1 cellular context compared by ENCODE assay signal in genomic region chr7:104979167-104979841, GRCh38.
TF ChIP-seq lines count a peak whose summit lies in the region.

No MANE protein-coding gene starts in this region.

TF ChIP-seq in HEK293, 187 proteins besides CTCF, POLR2A, EP300 and RAD21 (continued from another document and continues in another):
- TF ChIP-seq ZSCAN18 (tag by site-specific recombination; IDR thresholded peaks at IDR 0.05) (no peak), ZNF248 (tag by site-specific recombination; IDR thresholded peaks at IDR 0.05) (no peak), ZNF830 (tag by site-specific recombination; IDR thresholded peaks at IDR 0.05; ENCODE audit: low read depth) (no peak), ZNF654 (tag by site-specific recombination; IDR thresholded peaks at IDR 0.05; ENCODE audit: low read depth) (no peak), ZNF658 (tag by site-specific recombination; IDR thresholded peaks at IDR 0.05) (no peak), ZNF670 (tag by site-specific recombination; IDR thresholded peaks at IDR 0.05; ENCODE audit: low read depth) (no peak), REST (tag by site-specific recombination; IDR thresholded peaks at IDR 0.05) (no peak), ZEB2 (tag by site-specific recombination; IDR thresholded peaks at IDR 0.05) (no peak), ZBTB1 (tag by site-specific recombination; IDR thresholded peaks at IDR 0.05) (no peak), SCRT1 (tag by site-specific recombination; IDR thresholded peaks at IDR 0.05; ENCODE audit: borderline replicate concordance) (no peak), ZNF660 (tag by site-specific recombination; IDR thresholded peaks at IDR 0.05) (no peak), ZNF629 (tag by site-specific recombination; IDR thresholded peaks at IDR 0.05) (no peak; the same call in 1 of the 2 replicates), HOXA7 (CRISPR knock-in tag; IDR thresholded peaks at IDR 0.05; ENCODE audit: borderline replicate concordance) (no peak), ZNF214 (tag by site-specific recombination; IDR thresholded peaks at IDR 0.05; ENCODE audit: borderline replicate concordance) (no peak), ZNF2 (tag by site-specific recombination; IDR thresholded peaks at IDR 0.05) (0 out of 2 replicates have a peak, but pooled peaks have one; percentile 36), YY1 (tag by site-specific recombination; IDR thresholded peaks at IDR 0.05) (no peak), ZNF571 (tag by site-specific recombination; IDR thresholded peaks at IDR 0.05) (no peak), ZNF18 (tag by site-specific recombination; IDR thresholded peaks at IDR 0.05) (no peak), ZNF473 (tag by site-specific recombination; IDR thresholded peaks at IDR 0.05) (no peak), ZNF391 (tag by site-specific recombination; IDR thresholded peaks at IDR 0.05; ENCODE audit: borderline replicate concordance, low read depth) (no peak), ZNF175 (tag by site-specific recombination; IDR thresholded peaks at IDR 0.05) (no peak), ZNF354C (tag by site-specific recombination; IDR thresholded peaks at IDR 0.05; ENCODE audit: borderline replicate concordance, low read depth) (no peak), ZNF623 (tag by site-specific recombination; IDR thresholded peaks at IDR 0.05) (no peak), ZNF394 (tag by site-specific recombination; IDR thresholded peaks at IDR 0.05; ENCODE audit: borderline replicate concordance) (no peak), BCL11B (tag by site-specific recombination; IDR thresholded peaks at IDR 0.05; ENCODE audit: low read depth) (no peak), BCL6B (tag by site-specific recombination; IDR thresholded peaks at IDR 0.05) (no peak), ZNF843 (tag by site-specific recombination; IDR thresholded peaks at IDR 0.05) (0 out of 2 replicates have a peak, but pooled peaks have one; percentile 37), ZNF221 (tag by site-specific recombination; IDR thresholded peaks at IDR 0.05; ENCODE audit: borderline replicate concordance) (no peak), ZFP3 (tag by site-specific recombination; IDR thresholded peaks at IDR 0.05; ENCODE audit: low read depth) (no peak), ZNF596 (tag by site-specific recombination; IDR thresholded peaks at IDR 0.05) (no peak), ZNF747 (tag by site-specific recombination; IDR thresholded peaks at IDR 0.05) (no peak), ZBTB20 (tag by site-specific recombination; IDR thresholded peaks at IDR 0.05) (peak; percentile 85), ZBTB8A (tag by site-specific recombination; IDR thresholded peaks at IDR 0.05) (peak; percentile 46; the same call in 1 of the 2 replicates), ZNF133 (tag by site-specific recombination; IDR thresholded peaks at IDR 0.05) (no peak), ZNF157 (tag by site-specific recombination; IDR thresholded peaks at IDR 0.05) (no peak), ZNF558 (tag by site-specific recombination; IDR thresholded peaks at IDR 0.05) (no peak), ZNF37A (tag by site-specific recombination; IDR thresholded peaks at IDR 0.05) (no peak), ZNF677 (tag by site-specific recombination; IDR thresholded peaks at IDR 0.05) (no peak), ZNF223 (tag by site-specific recombination; IDR thresholded peaks at IDR 0.05) (no peak), YY2 (tag by site-specific recombination; IDR thresholded peaks at IDR 0.05) (no peak)
- TF ChIP-seq, protein P1, sequence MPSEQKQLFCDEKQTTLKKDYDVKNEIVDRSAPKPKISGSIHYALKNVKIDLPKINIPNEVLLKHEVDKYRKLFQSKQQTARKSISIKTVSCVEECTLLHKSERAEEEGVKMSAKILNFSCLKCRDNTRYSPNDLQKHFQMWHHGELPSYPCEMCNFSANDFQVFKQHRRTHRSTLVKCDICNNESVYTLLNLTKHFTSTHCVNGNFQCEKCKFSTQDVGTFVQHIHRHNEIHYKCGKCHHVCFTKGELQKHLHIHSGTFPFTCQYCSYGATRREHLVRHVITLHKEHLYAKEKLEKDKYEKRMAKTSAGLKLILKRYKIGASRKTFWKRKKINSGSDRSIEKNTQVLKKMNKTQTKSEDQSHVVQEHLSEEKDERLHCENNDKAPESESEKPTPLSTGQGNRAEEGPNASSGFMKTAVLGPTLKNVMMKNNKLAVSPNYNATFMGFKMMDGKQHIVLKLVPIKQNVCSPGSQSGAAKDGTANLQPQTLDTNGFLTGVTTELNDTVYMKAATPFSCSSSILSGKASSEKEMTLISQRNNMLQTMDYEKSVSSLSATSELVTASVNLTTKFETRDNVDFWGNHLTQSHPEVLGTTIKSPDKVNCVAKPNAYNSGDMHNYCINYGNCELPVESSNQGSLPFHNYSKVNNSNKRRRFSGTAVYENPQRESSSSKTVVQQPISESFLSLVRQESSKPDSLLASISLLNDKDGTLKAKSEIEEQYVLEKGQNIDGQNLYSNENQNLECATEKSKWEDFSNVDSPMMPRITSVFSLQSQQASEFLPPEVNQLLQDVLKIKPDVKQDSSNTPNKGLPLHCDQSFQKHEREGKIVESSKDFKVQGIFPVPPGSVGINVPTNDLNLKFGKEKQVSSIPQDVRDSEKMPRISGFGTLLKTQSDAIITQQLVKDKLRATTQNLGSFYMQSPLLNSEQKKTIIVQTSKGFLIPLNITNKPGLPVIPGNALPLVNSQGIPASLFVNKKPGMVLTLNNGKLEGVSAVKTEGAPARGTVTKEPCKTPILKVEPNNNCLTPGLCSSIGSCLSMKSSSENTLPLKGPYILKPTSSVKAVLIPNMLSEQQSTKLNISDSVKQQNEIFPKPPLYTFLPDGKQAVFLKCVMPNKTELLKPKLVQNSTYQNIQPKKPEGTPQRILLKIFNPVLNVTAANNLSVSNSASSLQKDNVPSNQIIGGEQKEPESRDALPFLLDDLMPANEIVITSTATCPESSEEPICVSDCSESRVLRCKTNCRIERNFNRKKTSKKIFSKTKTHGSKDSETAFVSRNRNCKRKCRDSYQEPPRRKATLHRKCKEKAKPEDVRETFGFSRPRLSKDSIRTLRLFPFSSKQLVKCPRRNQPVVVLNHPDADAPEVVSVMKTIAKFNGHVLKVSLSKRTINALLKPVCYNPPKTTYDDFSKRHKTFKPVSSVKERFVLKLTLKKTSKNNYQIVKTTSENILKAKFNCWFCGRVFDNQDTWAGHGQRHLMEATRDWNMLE (tag by site-specific recombination; conservative IDR thresholded peaks at IDR 0.05; ENCODE audit: low read depth), result no peak
- TF ChIP-seq, protein P2, sequence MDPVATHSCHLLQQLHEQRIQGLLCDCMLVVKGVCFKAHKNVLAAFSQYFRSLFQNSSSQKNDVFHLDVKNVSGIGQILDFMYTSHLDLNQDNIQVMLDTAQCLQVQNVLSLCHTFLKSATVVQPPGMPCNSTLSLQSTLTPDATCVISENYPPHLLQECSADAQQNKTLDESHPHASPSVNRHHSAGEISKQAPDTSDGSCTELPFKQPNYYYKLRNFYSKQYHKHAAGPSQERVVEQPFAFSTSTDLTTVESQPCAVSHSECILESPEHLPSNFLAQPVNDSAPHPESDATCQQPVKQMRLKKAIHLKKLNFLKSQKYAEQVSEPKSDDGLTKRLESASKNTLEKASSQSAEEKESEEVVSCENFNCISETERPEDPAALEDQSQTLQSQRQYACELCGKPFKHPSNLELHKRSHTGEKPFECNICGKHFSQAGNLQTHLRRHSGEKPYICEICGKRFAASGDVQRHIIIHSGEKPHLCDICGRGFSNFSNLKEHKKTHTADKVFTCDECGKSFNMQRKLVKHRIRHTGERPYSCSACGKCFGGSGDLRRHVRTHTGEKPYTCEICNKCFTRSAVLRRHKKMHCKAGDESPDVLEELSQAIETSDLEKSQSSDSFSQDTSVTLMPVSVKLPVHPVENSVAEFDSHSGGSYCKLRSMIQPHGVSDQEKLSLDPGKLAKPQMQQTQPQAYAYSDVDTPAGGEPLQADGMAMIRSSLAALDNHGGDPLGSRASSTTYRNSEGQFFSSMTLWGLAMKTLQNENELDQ (tag by site-specific recombination; IDR thresholded peaks at IDR 0.05; ENCODE audit: low read depth), result no peak
- TF ChIP-seq, protein P3, sequence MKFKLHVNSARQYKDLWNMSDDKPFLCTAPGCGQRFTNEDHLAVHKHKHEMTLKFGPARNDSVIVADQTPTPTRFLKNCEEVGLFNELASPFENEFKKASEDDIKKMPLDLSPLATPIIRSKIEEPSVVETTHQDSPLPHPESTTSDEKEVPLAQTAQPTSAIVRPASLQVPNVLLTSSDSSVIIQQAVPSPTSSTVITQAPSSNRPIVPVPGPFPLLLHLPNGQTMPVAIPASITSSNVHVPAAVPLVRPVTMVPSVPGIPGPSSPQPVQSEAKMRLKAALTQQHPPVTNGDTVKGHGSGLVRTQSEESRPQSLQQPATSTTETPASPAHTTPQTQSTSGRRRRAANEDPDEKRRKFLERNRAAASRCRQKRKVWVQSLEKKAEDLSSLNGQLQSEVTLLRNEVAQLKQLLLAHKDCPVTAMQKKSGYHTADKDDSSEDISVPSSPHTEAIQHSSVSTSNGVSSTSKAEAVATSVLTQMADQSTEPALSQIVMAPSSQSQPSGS (tag by site-specific recombination; IDR thresholded peaks at IDR 0.05; ENCODE audit: low read depth), result no peak
- TF ChIP-seq, protein P4, sequence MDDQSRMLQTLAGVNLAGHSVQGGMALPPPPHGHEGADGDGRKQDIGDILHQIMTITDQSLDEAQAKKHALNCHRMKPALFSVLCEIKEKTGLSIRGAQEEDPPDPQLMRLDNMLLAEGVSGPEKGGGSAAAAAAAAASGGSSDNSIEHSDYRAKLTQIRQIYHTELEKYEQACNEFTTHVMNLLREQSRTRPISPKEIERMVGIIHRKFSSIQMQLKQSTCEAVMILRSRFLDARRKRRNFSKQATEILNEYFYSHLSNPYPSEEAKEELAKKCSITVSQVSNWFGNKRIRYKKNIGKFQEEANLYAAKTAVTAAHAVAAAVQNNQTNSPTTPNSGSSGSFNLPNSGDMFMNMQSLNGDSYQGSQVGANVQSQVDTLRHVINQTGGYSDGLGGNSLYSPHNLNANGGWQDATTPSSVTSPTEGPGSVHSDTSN (CRISPR knock-in tag; IDR thresholded peaks at IDR 0.05), result no peak
